Comparison of ENCODE assay signal across 13 cellular contexts in genomic region chr1:205279986-205280385, GRCh38. TPM values are rescaled to one million over a fixed set of nuclear protein-coding genes. Genes with fewer than 3 reads are reported as not detected.
A peak's percentile ranks its signal among the peaks of the same experiment; 100 is the strongest.
DNase-seq lines count a peak whose midpoint lies in the region; ATAC-seq, FAIRE-seq and TF ChIP-seq lines count a peak whose summit lies in the region.
"Had no signal": no experiment of that assay in that cellular context is flagged by ENCODE, and none has a peak within 500 bp of the region (broad histone marks: within the 10 kb centered on the region; RNA-seq: fewer than 3 reads in every experiment).

No MANE protein-coding gene starts in this region.

- H3K9ac ChIP-seq in mesenchymal stem cell (ENCODE audit: low read length): no peak overlapping the region
- H3K9ac ChIP-seq in HepG2 (ENCODE audit: insufficient read depth, low read depth, low read length): no peak overlapping the region

- H2BK5ac ChIP-seq in mesenchymal stem cell (ENCODE audit: low read depth, low read length, poor library complexity, severe bottlenecking): no peak overlapping the region

- no peaks in the 10 kb centered on the region for H3K9me3 ChIP-seq in CD4-positive, alpha-beta memory T cell (ENCODE audit: control insufficient read depth in 1 of 2, low read length in 2 of 2)
- H3K9me3 ChIP-seq in mesenchymal stem cell (ENCODE audit: control insufficient read depth, low read length) (no peaks in the 10 kb centered on the region), HepG2 (ENCODE audit: low read length) (no peaks in the 10 kb centered on the region)
- H3K9me3 ChIP-seq: right atrium auricular region had no signal

- no peak for FAIRE-seq in HepG2 (lab: Jason Lieb, UNC)

- peak; percentile 57 for ATAC-seq in HG02642 (IDR thresholded peaks at IDR 0.05; ENCODE audit: poor library complexity, unreplicated experiment)
- ATAC-seq in HG02884 (IDR thresholded peaks at IDR 0.05; ENCODE audit: unreplicated experiment): no peak
- no peak for ATAC-seq in GM19035 (IDR thresholded peaks at IDR 0.05; ENCODE audit: unreplicated experiment)
- ATAC-seq in HepG2: no peak

- no peak for DNase-seq in CD4-positive, alpha-beta memory T cell
- DNase-seq in activated CD4-positive, alpha-beta memory T cell treated with anti-CD3 and anti-CD28 coated beads for 36 hours: peak; percentile 53
- DNase-seq in mesenchymal stem cell: no peak
- DNase-seq in MV-4-11 (lab: John Stamatoyannopoulos, UW): no peak
- no peak for DNase-seq in HepG2 (ENCODE audit: low spot score)
- DNase-seq: islet precursor cell, NCI-H1105 treated with DMSO at 0.1 percent for 48 hours, NCI-H510A had no signal

- no peak overlapping the region for H2BK120ac ChIP-seq in mesenchymal stem cell (ENCODE audit: low read depth, low read length)

- peaks cover 46 to 83% (median 68%) of the 10 kb centered on the region in 4 donors for H3K4me1 Mint-ChIP-seq in CD4-positive, alpha-beta memory T cell
- H3K4me1 Mint-ChIP-seq in activated CD4-positive, alpha-beta memory T cell treated with anti-CD3 and anti-CD28 coated beads for 36 hours (ENCODE audit: low read depth): peaks cover 61% of the 10 kb centered on the region

- no peak overlapping the region for H3K18ac ChIP-seq in mesenchymal stem cell (ENCODE audit: low read depth in 1 of 2, low read length in 2 of 2)

- H3K9me3 Mint-ChIP-seq in CD4-positive, alpha-beta memory T cell: peaks cover 0 to 1% (median 0%) of the 10 kb centered on the region in 8 donors
- H3K9me3 Mint-ChIP-seq in activated CD4-positive, alpha-beta memory T cell treated with anti-CD3 and anti-CD28 coated beads for 36 hours: no peaks in the 10 kb centered on the region

- no peak overlapping the region for H3K23ac ChIP-seq in mesenchymal stem cell (ENCODE audit: low read length in 2 of 2)

- no peaks in the 10 kb centered on the region for H3K27me3 ChIP-seq in CD4-positive, alpha-beta memory T cell (ENCODE audit: insufficient read depth, low read length)
- peaks cover 0 to 3% of the 10 kb centered on the region in 2 experiments for H3K27me3 ChIP-seq in mesenchymal stem cell (ENCODE audit: control insufficient read depth in 1 of 2, insufficient read depth in 1 of 2, low read length in 2 of 2)
- H3K27me3 ChIP-seq in HepG2 (ENCODE audit: control insufficient read depth in 1 of 2, insufficient read depth in 2 of 2, low read length in 2 of 2): peaks cover 0 to 19% of the 10 kb centered on the region in 2 experiments; a peak in 2 of 5 replicates
- H3K27me3 ChIP-seq: right atrium auricular region had no signal

- H2AFZ ChIP-seq in mesenchymal stem cell (ENCODE audit: low read depth, low read length) (no peak overlapping the region), HepG2 (ENCODE audit: low read length) (no peak overlapping the region)

- TF ChIP-seq EP300 in HepG2 (IDR thresholded peaks at IDR 0.05; ENCODE audit: low read depth in 2 of 2, low read length in 2 of 2): no peak
- no peak for TF ChIP-seq EP300 in HepG2 (CRISPR knock-in tag; IDR thresholded peaks at IDR 0.05; ENCODE audit: borderline replicate concordance)

- H4K91ac ChIP-seq in mesenchymal stem cell (ENCODE audit: low read length): no peak overlapping the region

- no peak overlapping the region for H4K8ac ChIP-seq in mesenchymal stem cell (ENCODE audit: low read length)

- H3K4me2 ChIP-seq in mesenchymal stem cell (ENCODE audit: low read length, poor library complexity, severe bottlenecking) (no peak overlapping the region), HepG2 (ENCODE audit: low read depth, low read length) (no peak overlapping the region)

- BruUV-seq in HepG2 (replicated peaks; lab: Mats Ljungman, UMichigan): no TSS peak

- no peak for TF ChIP-seq RAD21 in HepG2 (CRISPR knock-in tag; IDR thresholded peaks at IDR 0.05)

- CTCF ChIA-PET in CD4-positive, alpha-beta memory T cell (lab: Charles Lee; ENCODE audit: partially characterized antibody): interaction anchor here (0.9 to 24.1 kb wide), 7 partner anchors 7 to 74 kb away, joined by 4 to 1429 read pairs (median 6); partner anchors contain the start of gene NUAK2
- CTCF ChIA-PET in activated CD4-positive, alpha-beta memory T cell treated with anti-CD3 and anti-CD28 coated beads for 36 hours (lab: Charles Lee): interaction anchor here (0.9 to 21.5 kb wide), 4 partner anchors 14 to 244 kb away, joined by 3 to 1370 read pairs (median 4); partner anchors contain the start of gene NUAK2
- CTCF ChIA-PET in HepG2 (lab: Yijun Ruan, JAX; ENCODE audit: low intra/inter-chr PET ratio, low total read pairs): no interaction called here

- WGBS in mesenchymal stem cell: 97% methylated on average over 3 of the region's 3 CpGs
- 69% methylated on average over 2 of the region's 3 CpGs for WGBS in HepG2 (ENCODE audit: low lambda C conversion rate)

- no peaks in the 10 kb centered on the region for H3K36me3 ChIP-seq in CD4-positive, alpha-beta memory T cell (ENCODE audit: insufficient read depth, low read length)
- H3K36me3 ChIP-seq in mesenchymal stem cell (ENCODE audit: control insufficient read depth in 1 of 2, insufficient read depth in 2 of 2, low read depth in 1 of 2, low read length in 2 of 2): no peaks in the 10 kb centered on the region
- no peaks in the 10 kb centered on the region for H3K36me3 ChIP-seq in HepG2 (replicated peaks in 1 of 2; ENCODE audit: control insufficient read depth in 1 of 2, insufficient read depth in 2 of 2, low read length in 2 of 2)
- H3K36me3 ChIP-seq: right atrium auricular region had no signal

- no peak overlapping the region for H3K14ac ChIP-seq in mesenchymal stem cell (ENCODE audit: low read length in 2 of 2)

- in situ Hi-C loops in HepG2 (cut with HindIII; ENCODE audit: extremely low pct_ligation_motif_present, low pct_unique_long_range_greater_than_20kb): no loop called here

- intact Hi-C loops in CD4-positive, alpha-beta memory T cell (cut with micrococcal nuclease): no loop called here
- intact Hi-C loops in activated CD4-positive, alpha-beta memory T cell treated with anti-CD3 and anti-CD28 coated beads for 36 hours (cut with micrococcal nuclease): no loop called here
- intact Hi-C loops in HepG2 (cut with micrococcal nuclease; ENCODE audit: unreplicated experiment): no loop called here

- H3K36me3 Mint-ChIP-seq in CD4-positive, alpha-beta memory T cell: peaks cover 0 to 1% of the 10 kb centered on the region in 2 donors
- H3K36me3 Mint-ChIP-seq in activated CD4-positive, alpha-beta memory T cell treated with anti-CD3 and anti-CD28 coated beads for 36 hours: no peaks in the 10 kb centered on the region

- POLR2A ChIA-PET in CD4-positive, alpha-beta memory T cell (lab: Charles Lee; ENCODE audit: partially characterized antibody): interaction anchor here (2.8 to 23.5 kb wide), 2 partner anchors 9 to 40 kb away, joined by 17 to 1030 read pairs; partner anchors contain the start of gene NUAK2
- POLR2A ChIA-PET in activated CD4-positive, alpha-beta memory T cell treated with anti-CD3 and anti-CD28 coated beads for 36 hours (lab: Charles Lee): interaction anchor here (0.8 to 1.2 kb wide), 2 partner anchors 8 to 34 kb away, joined by 3 to 4 read pairs; no protein-coding TSS in a partner anchor
- POLR2A ChIA-PET in HepG2 (lab: Yijun Ruan, JAX): no interaction called here

- no peak overlapping the region for H3K4me3 ChIP-seq in CD4-positive, alpha-beta memory T cell (ENCODE audit: low read length in 2 of 2)
- H3K4me3 ChIP-seq in mesenchymal stem cell (ENCODE audit: insufficient read depth in 1 of 2, low read depth in 1 of 2, low read length in 2 of 2): no peak overlapping the region
- H3K4me3 ChIP-seq in HepG2 (replicated peaks in 1 of 3; ENCODE audit: insufficient read depth in 1 of 3, low read depth in 2 of 3, low read length in 3 of 3): no peak overlapping the region
- H3K4me3 ChIP-seq: right atrium auricular region had no signal

- peak overlapping the region; percentile 54 for H2AK5ac ChIP-seq in mesenchymal stem cell (ENCODE audit: low read length, severe bottlenecking)

- TF ChIP-seq POLR2A in HepG2 (IDR thresholded peaks at IDR 0.05; ENCODE audit: insufficient read depth in 1 of 2, low read depth in 2 of 2, low read length in 2 of 2): no peak

- H3K4ac ChIP-seq in mesenchymal stem cell (ENCODE audit: low read depth in 1 of 2, low read length in 2 of 2): no peak overlapping the region

- H2BK15ac ChIP-seq in mesenchymal stem cell (ENCODE audit: low read depth, poor library complexity, severe bottlenecking): no peak overlapping the region

- H3K27me3 Mint-ChIP-seq in CD4-positive, alpha-beta memory T cell: no peaks in the 10 kb centered on the region
- no peaks in the 10 kb centered on the region for H3K27me3 Mint-ChIP-seq in activated CD4-positive, alpha-beta memory T cell treated with anti-CD3 and anti-CD28 coated beads for 36 hours

- no peaks in the 10 kb centered on the region for H3K79me2 ChIP-seq in HepG2 (ENCODE audit: insufficient read depth, low read length)

- peak overlapping the region in 5 of 7 donors; percentile 18 to 62 (median 36) for H3K27ac Mint-ChIP-seq in CD4-positive, alpha-beta memory T cell
- H3K27ac Mint-ChIP-seq in activated CD4-positive, alpha-beta memory T cell treated with anti-CD3 and anti-CD28 coated beads for 36 hours: no peak overlapping the region
- H3K27ac Mint-ChIP-seq: CD14-positive monocyte had no signal

- H4K20me1 ChIP-seq in HepG2 (ENCODE audit: insufficient read depth, low read length): no peaks in the 10 kb centered on the region

- H3K27ac ChIP-seq in CD4-positive, alpha-beta memory T cell (ENCODE audit: low read depth, low read length): no peak overlapping the region
- H3K27ac ChIP-seq in mesenchymal stem cell (ENCODE audit: low read length, poor library complexity, severe bottlenecking): no peak overlapping the region
- no peak overlapping the region for H3K27ac ChIP-seq in HepG2 (ENCODE audit: extremely low read length, insufficient read depth, low read length)
- H3K27ac ChIP-seq: right atrium auricular region had no signal

- no peak for TF ChIP-seq CTCF in HepG2 (CRISPR knock-in tag; IDR thresholded peaks at IDR 0.05)

- peak overlapping the region in 2 of 8 donors; percentile 7 to 35 for H3K4me3 Mint-ChIP-seq in CD4-positive, alpha-beta memory T cell
- H3K4me3 Mint-ChIP-seq in activated CD4-positive, alpha-beta memory T cell treated with anti-CD3 and anti-CD28 coated beads for 36 hours: no peak overlapping the region
- H3K4me3 Mint-ChIP-seq: CD14-positive monocyte had no signal

- H2BK12ac ChIP-seq in mesenchymal stem cell (ENCODE audit: low read length in 2 of 2): peak overlapping the region in 1 of 2 experiments; percentile 67

- no peaks in the 10 kb centered on the region for H3K79me1 ChIP-seq in mesenchymal stem cell (replicated peaks; ENCODE audit: low read length, poor library complexity, severe bottlenecking)

- peaks cover 77% of the 10 kb centered on the region for H3K4me1 ChIP-seq in CD4-positive, alpha-beta memory T cell (ENCODE audit: insufficient read depth, low read length)
- H3K4me1 ChIP-seq in mesenchymal stem cell (ENCODE audit: control insufficient read depth, insufficient read depth, low read depth, low read length) (peaks cover 26% of the 10 kb centered on the region), HepG2 (ENCODE audit: insufficient read depth, low read length) (peaks cover 19% of the 10 kb centered on the region)

RNA-seq across cellular contexts. Expression of gene NUAK2, which starts 41.6 kb away (rescaled TPM):
- total RNA-seq in CD4-positive, alpha-beta memory T cell: 10 to 100 TPM; 32.5 to 32.8 TPM
- 10 to 100 TPM in 1 of 2 donors, 1 to 10 TPM in 1; 8.5 to 35.7 TPM for polyA plus RNA-seq in CD4-positive, alpha-beta memory T cell
- total RNA-seq in activated CD4-positive, alpha-beta memory T cell treated with anti-CD3 and anti-CD28 coated beads for 36 hours: 1 to 10 TPM; 4.4 to 4.5 TPM
- 2.9 TPM for polyA plus RNA-seq in mesenchymal stem cell (2013, experiment 1 of 2)
- polyA plus RNA-seq in mesenchymal stem cell (2013, experiment 2 of 2): 2.9 TPM
- 1.1 and 1.2 TPM in 2 replicates for total RNA-seq in HepG2 (2016; rRNA removed; fragmentation: Illumina TruSeq; extraction: Trizol)
- 0.10 and 0.18 TPM in 2 replicates for total RNA-seq in HepG2 (2016; cell fraction: cytosol; rRNA removed; fragmentation: Illumina TruSeq; extraction: Trizol; ENCODE audit: low read depth)
- 0.79 and 1.1 TPM in 2 replicates for total RNA-seq in HepG2 (2016; cell fraction: insoluble cytoplasmic fraction; rRNA removed; fragmentation: Illumina TruSeq; extraction: Trizol)
- total RNA-seq in HepG2 (2016; cell fraction: membrane; rRNA removed; fragmentation: Illumina TruSeq; extraction: Trizol): 0.65 and 0.71 TPM in 2 replicates
- 1.5 and 1.6 TPM in 2 replicates for total RNA-seq in HepG2 (2016; cell fraction: nucleus; rRNA removed; fragmentation: Illumina TruSeq; extraction: Trizol)
- 0.68 and 0.75 TPM in 2 replicates for polyA plus RNA-seq in HepG2 (2011; rRNA removed)
- polyA plus RNA-seq in HepG2 (2011; cell fraction: cytosol; rRNA removed): 0.47 and 0.54 TPM in 2 replicates
- polyA plus RNA-seq in HepG2 (2011; cell fraction: nucleus; rRNA removed): 1.2 TPM in 2 replicates
- polyA plus RNA-seq in HepG2 (2012): 0.35 and 0.38 TPM in 2 replicates
- polyA plus RNA-seq in HepG2 (2016; cell fraction: cytosol; fragmentation: Illumina TruSeq; extraction: Trizol; ENCODE audit: low read depth): 0.17 and 0.19 TPM in 2 replicates
- polyA plus RNA-seq in HepG2 (2016; cell fraction: insoluble cytoplasmic fraction; fragmentation: Illumina TruSeq; extraction: Trizol; ENCODE audit: low read depth): 0.99 and 1.4 TPM in 2 replicates
- 0.41 and 0.78 TPM in 2 replicates for polyA plus RNA-seq in HepG2 (2016; cell fraction: membrane; fragmentation: Illumina TruSeq; extraction: Trizol; ENCODE audit: low read depth)
- polyA plus RNA-seq in HepG2 (2016; cell fraction: nucleus; fragmentation: Illumina TruSeq; extraction: Trizol; ENCODE audit: insufficient read depth, low read depth): 2.5 and 3.1 TPM in 2 replicates
- polyA minus RNA-seq in HepG2 (2011; rRNA and poly(A)+ RNA removed; ENCODE audit: low replicate concordance): 1.7 and 4.8 TPM in 2 replicates
- 0.89 and 1.3 TPM in 2 replicates for polyA minus RNA-seq in HepG2 (2011; cell fraction: cytosol; rRNA and poly(A)+ RNA removed)
- polyA minus RNA-seq in HepG2 (2011; cell fraction: nucleus; rRNA and poly(A)+ RNA removed): 1.2 and 1.7 TPM in 2 replicates

RNA-seq across cellular contexts. Expression of gene TMCC2, which starts 52.2 kb away (rescaled TPM):
- 1 to 10 TPM in 1 of 2 experiments, under 1 TPM in 1; 0.90 to 1.2 TPM for total RNA-seq in CD4-positive, alpha-beta memory T cell
- polyA plus RNA-seq in CD4-positive, alpha-beta memory T cell: under 1 TPM; 0.27 to 0.62 TPM
- total RNA-seq in activated CD4-positive, alpha-beta memory T cell treated with anti-CD3 and anti-CD28 coated beads for 36 hours: 10 to 100 TPM in 1 of 2 experiments, 1 to 10 TPM in 1; 9.8 to 10.1 TPM
- 1.8 TPM for polyA plus RNA-seq in mesenchymal stem cell (2013, experiment 1 of 2)
- polyA plus RNA-seq in mesenchymal stem cell (2013, experiment 2 of 2): 1.8 TPM
- total RNA-seq in HepG2 (2016; rRNA removed; fragmentation: Illumina TruSeq; extraction: Trizol): 0.21 and 0.24 TPM in 2 replicates
- total RNA-seq in HepG2 (2016; cell fraction: cytosol; rRNA removed; fragmentation: Illumina TruSeq; extraction: Trizol; ENCODE audit: low read depth): 0.35 and 0.71 TPM in 2 replicates
- 0.13 and 0.22 TPM in 2 replicates for total RNA-seq in HepG2 (2016; cell fraction: insoluble cytoplasmic fraction; rRNA removed; fragmentation: Illumina TruSeq; extraction: Trizol)
- 0.19 and 0.24 TPM in 2 replicates for total RNA-seq in HepG2 (2016; cell fraction: membrane; rRNA removed; fragmentation: Illumina TruSeq; extraction: Trizol)
- 0.28 and 0.37 TPM in 2 replicates for total RNA-seq in HepG2 (2016; cell fraction: nucleus; rRNA removed; fragmentation: Illumina TruSeq; extraction: Trizol)
- polyA plus RNA-seq in HepG2 (2011; rRNA removed): 0.12 and 0.26 TPM in 2 replicates
- polyA plus RNA-seq in HepG2 (2011; cell fraction: cytosol; rRNA removed): 0.09 and 0.12 TPM in 2 replicates
- 0.23 and 0.36 TPM in 2 replicates for polyA plus RNA-seq in HepG2 (2011; cell fraction: nucleus; rRNA removed)
- polyA plus RNA-seq in HepG2 (2012): 0.07 and 0.23 TPM in 2 replicates
- 0.05 and 0.09 TPM in 2 replicates for polyA plus RNA-seq in HepG2 (2016; cell fraction: cytosol; fragmentation: Illumina TruSeq; extraction: Trizol; ENCODE audit: low read depth)
- 0.11 and 0.27 TPM in 2 replicates for polyA plus RNA-seq in HepG2 (2016; cell fraction: insoluble cytoplasmic fraction; fragmentation: Illumina TruSeq; extraction: Trizol; ENCODE audit: low read depth)
- 0.16 and 0.31 TPM in 2 replicates for polyA plus RNA-seq in HepG2 (2016; cell fraction: membrane; fragmentation: Illumina TruSeq; extraction: Trizol; ENCODE audit: low read depth)
- 0.20 and 0.56 TPM in 2 replicates for polyA plus RNA-seq in HepG2 (2016; cell fraction: nucleus; fragmentation: Illumina TruSeq; extraction: Trizol; ENCODE audit: insufficient read depth, low read depth)
- polyA minus RNA-seq in HepG2 (2011; rRNA and poly(A)+ RNA removed; ENCODE audit: low replicate concordance): 0.78 and 3.1 TPM in 2 replicates
- not detected in 2 replicates for polyA minus RNA-seq in HepG2 (2011; cell fraction: cytosol; rRNA and poly(A)+ RNA removed)
- polyA minus RNA-seq in HepG2 (2011; cell fraction: nucleus; rRNA and poly(A)+ RNA removed): 0.26 TPM in 1 of 2 replicates, not detected in the other

Comparison
In these comparisons a context has a peak if more than half of its experiments do, and no peak if none do; other contexts are left out.
1. RNA of gene NUAK2, which starts 41.6 kb away (total RNA-seq): 32.5 to 32.8 TPM in CD4-positive, alpha-beta memory T cell; 4.4 to 4.5 TPM in activated CD4-positive, alpha-beta memory T cell treated with anti-CD3 and anti-CD28 coated beads for 36 hours and 0.10 to 1.6 TPM in HepG2; every median in the first group is over 4 times any median in the second.